1 cellular context compared by ENCODE assay signal in the genomic region with DNA sequence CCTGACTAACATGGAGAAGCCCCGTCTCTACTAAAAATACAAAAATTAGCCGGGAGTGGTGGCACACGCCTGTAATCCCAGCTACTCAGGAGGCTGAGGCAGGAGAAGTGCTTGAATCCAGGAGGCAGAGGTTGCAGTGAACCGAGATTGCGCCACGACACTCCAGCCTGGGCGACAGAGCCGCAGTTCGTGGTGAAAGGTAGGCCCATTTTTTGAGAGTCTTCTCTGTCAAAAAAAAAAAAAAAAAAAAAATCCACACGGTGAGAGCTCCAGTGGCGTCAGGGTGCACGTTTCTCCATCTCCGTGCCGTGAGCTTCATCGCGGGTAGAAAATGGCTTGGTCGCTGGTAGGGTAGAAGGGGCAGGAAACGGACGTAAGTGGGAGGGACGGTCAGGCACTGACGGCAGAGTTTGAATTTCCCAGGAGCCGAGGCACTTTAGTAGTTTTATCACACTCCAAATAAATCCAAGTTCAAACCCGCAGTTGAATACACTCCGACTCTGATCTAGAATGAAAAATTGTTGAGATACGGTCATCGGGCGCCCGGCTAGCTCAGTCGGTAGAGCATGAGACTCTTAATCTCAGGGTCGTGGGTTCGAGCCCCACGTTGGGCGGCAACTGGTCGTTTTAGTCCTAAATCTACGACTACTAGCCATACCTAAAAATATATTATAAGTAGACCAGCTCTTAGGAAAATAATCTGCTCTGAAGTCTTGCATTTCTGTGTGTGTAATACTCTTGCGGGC.
TF ChIP-seq lines count a peak whose summit lies in the region.

No MANE protein-coding gene starts in this region.

TF ChIP-seq in SK-N-SH treated with all-trans-retinoic acid at 6 μM for 48 hours, 23 proteins besides CTCF, POLR2A, EP300 and RAD21 (continued from another document):
- TF ChIP-seq, protein P1, sequence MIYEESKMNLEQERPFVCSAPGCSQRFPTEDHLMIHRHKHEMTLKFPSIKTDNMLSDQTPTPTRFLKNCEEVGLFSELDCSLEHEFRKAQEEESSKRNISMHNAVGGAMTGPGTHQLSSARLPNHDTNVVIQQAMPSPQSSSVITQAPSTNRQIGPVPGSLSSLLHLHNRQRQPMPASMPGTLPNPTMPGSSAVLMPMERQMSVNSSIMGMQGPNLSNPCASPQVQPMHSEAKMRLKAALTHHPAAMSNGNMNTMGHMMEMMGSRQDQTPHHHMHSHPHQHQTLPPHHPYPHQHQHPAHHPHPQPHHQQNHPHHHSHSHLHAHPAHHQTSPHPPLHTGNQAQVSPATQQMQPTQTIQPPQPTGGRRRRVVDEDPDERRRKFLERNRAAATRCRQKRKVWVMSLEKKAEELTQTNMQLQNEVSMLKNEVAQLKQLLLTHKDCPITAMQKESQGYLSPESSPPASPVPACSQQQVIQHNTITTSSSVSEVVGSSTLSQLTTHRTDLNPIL (CRISPR knock-in tag; IDR thresholded peaks at IDR 0.05; ENCODE audit: low read depth): 0 out of 2 replicates have a peak, but pooled peaks have one; percentile 39
- TF ChIP-seq ZNF70 (CRISPR knock-in tag; IDR thresholded peaks at IDR 0.05): no peak
